In the genomic region with DNA sequence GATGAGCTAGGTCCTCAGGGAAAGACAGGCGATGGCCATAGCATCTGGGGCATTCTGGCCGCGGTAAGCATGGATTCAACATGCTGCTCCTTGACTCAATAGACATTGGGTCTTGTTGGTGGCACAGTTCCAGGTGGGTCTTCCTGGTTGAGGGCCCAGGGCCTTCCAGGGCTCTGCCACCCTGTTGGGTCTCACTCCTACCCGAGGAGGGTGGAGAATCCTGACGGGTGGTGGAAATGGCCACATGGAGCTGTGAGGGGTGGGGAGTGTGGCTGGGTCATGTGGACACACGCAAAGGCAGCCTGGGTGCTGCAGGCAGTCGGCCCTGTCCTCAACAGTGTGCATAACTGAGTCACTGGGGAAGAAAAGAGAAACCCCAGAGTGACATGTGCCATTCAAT, we compare ENCODE assay signal across 21 cellular contexts.
DNase-seq lines count a peak whose midpoint lies in the region; ATAC-seq and TF ChIP-seq lines count a peak whose summit lies in the region.
"Had no signal": no experiment of that assay in that cellular context is flagged by ENCODE, and none has a peak within 500 bp of the region (broad histone marks: within the 10 kb centered on the region; RNA-seq: fewer than 3 reads in every experiment).

No MANE protein-coding gene starts in this region.

- no peak for TF ChIP-seq POLR2A in spleen (IDR thresholded peaks at IDR 0.05)

- intact Hi-C loops in CD14-positive monocyte (cut with micrococcal nuclease) (no loop called here), lower lobe of right lung (cut with DNase I) (no loop called here), spleen (cut with DNase I; ENCODE audit: low total_unique reads) (no loop called here)

- H3K36me3 Mint-ChIP-seq in CD14-positive monocyte = no peaks in the 10 kb centered on the region
- H3K36me3 Mint-ChIP-seq: CD8-positive, alpha-beta T cell had no signal

- no peak overlapping the region for H3K27ac Mint-ChIP-seq in CD14-positive monocyte
- H3K27ac Mint-ChIP-seq: CD8-positive, alpha-beta T cell had no signal

- H3K4me1 Mint-ChIP-seq in CD14-positive monocyte = no peaks in the 10 kb centered on the region

- H3K27ac ChIP-seq in RWPE2 (ENCODE audit: poor library complexity, severe bottlenecking) = no peak overlapping the region
- H3K27ac ChIP-seq in lower lobe of right lung = no peak overlapping the region
- no peak overlapping the region for H3K27ac ChIP-seq in spleen
- H3K27ac ChIP-seq: RWPE1 had no signal

- 80 to 94% (median 81%) methylated on average over 6 to 7 of the region's 7 CpGs for WGBS in spleen, 5 donors

- peaks cover 27% of the 10 kb centered on the region for H3K27me3 ChIP-seq in RWPE2 (ENCODE audit: insufficient read depth, poor library complexity, severe bottlenecking)
- H3K27me3 ChIP-seq in lower lobe of right lung (ENCODE audit: low read depth) = peaks cover 3% of the 10 kb centered on the region
- peaks cover 0 to 11% (median 0%) of the 10 kb centered on the region in 7 donors for H3K27me3 ChIP-seq in spleen (replicated peaks in 1 of 7)

- no peaks in the 10 kb centered on the region for H3K4me1 ChIP-seq in RWPE2 (ENCODE audit: insufficient read depth, poor library complexity, severe bottlenecking)
- no peaks in the 10 kb centered on the region for H3K4me1 ChIP-seq in lower lobe of right lung
- H3K4me1 ChIP-seq in spleen = no peaks in the 10 kb centered on the region
- H3K4me1 ChIP-seq: Caco-2 had no signal

- TF ChIP-seq CTCF in CD14-positive monocyte (IDR thresholded peaks at IDR 0.05) (no peak), RWPE2 (IDR thresholded peaks at IDR 0.05; ENCODE audit: poor library complexity, severe bottlenecking) (no peak), lower lobe of right lung (IDR thresholded peaks at IDR 0.05) (no peak), spleen (IDR thresholded peaks at IDR 0.05 in 8 of 11, conservative IDR thresholded peaks at IDR 0.05 in 3 of 11) (no peak)

- no peak for ATAC-seq in RWPE2 (ENCODE audit: low read depth)
- no peak for ATAC-seq in lower lobe of right lung
- no peak for ATAC-seq in GM21723 (IDR thresholded peaks at IDR 0.05; ENCODE audit: unreplicated experiment)
- no peak for ATAC-seq in GM21423 (IDR thresholded peaks at IDR 0.05; ENCODE audit: unreplicated experiment)
- ATAC-seq: CD8-positive, alpha-beta T cell; Panc1 had no signal

- H3K4me3 ChIP-seq in RWPE2 (ENCODE audit: severe bottlenecking) (no peak overlapping the region), lower lobe of right lung (no peak overlapping the region), spleen (no peak overlapping the region)

- H3K36me3 ChIP-seq in RWPE2 (ENCODE audit: low read depth) = no peaks in the 10 kb centered on the region
- no peaks in the 10 kb centered on the region for H3K36me3 ChIP-seq in lower lobe of right lung
- no peaks in the 10 kb centered on the region for H3K36me3 ChIP-seq in spleen

- DNase-seq in CD14-positive monocyte (ENCODE audit: low spot score) (peak; percentile 30), RWPE2 (ENCODE audit: low spot score) (peak; percentile 50), lower lobe of right lung (peak; percentile 15), spleen (peak; percentile 41), H4 (ENCODE audit: low spot score) (no peak)
- DNase-seq: C1 segment of cervical spinal cord; CD8-positive, alpha-beta T cell; H7; Karpas-422; NCI-H1092; NCI-H1417 treated with DMSO at 0.1 percent for 48 hours; NCI-H1694 treated with DMSO at 0.1 percent for 48 hours; NCI-H2081; NCI-H2227 treated with DMSO at 0.1 percent for 48 hours; NCI-H69; SK-N-SH had no signal

- peaks cover 0 to 9% (median 4%) of the 10 kb centered on the region in 7 donors for H3K9me3 Mint-ChIP-seq in CD14-positive monocyte
- H3K9me3 Mint-ChIP-seq: CD8-positive, alpha-beta T cell had no signal

- H3K9me3 ChIP-seq in RWPE2 (ENCODE audit: severe bottlenecking) (no peaks in the 10 kb centered on the region), lower lobe of right lung (no peaks in the 10 kb centered on the region), spleen (no peaks in the 10 kb centered on the region)
- H3K9me3 ChIP-seq: Caco-2, SK-N-SH had no signal

- peaks cover 0 to 2% (median 1%) of the 10 kb centered on the region in 3 donors for H3K27me3 Mint-ChIP-seq in CD14-positive monocyte (ENCODE audit: low read depth in 3 of 3)

- no peak overlapping the region for H3K4me3 Mint-ChIP-seq in CD14-positive monocyte
- H3K4me3 Mint-ChIP-seq: CD8-positive, alpha-beta T cell had no signal
